In the genomic region with DNA sequence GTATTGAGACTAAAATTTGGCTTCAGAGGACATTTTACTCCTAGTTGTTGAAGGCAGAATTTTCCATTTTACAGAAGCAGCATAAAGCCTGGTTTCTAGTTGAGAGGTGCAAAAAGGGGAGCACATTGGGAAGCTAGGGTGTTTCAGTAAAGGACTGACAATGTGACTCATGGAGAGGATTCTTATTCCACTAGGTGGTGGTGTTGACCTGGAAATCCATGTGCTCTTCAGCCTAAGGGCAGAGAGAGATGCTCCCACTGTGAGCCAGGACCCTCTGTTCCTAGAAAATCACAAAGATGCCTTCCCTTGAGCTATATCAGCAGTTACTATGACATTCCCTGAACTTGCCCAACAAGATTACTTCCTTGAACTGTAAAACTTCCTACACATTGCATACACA, we compare ENCODE assay signal across 8 cellular contexts.
DNase-seq lines count a peak whose midpoint lies in the region; ATAC-seq, FAIRE-seq and TF ChIP-seq lines count a peak whose summit lies in the region.

No MANE protein-coding gene starts in this region.

- peak; percentile 40 for DNase-seq in EL
- peak; percentile 27 for DNase-seq in HK-2 (ENCODE audit: unreplicated experiment)
- no peak for DNase-seq in lower lobe of right lung
- DNase-seq in naive thymus-derived CD4-positive, alpha-beta T cell, result no peak
- no peak for DNase-seq in GM19239 (ENCODE audit: insufficient read length, low spot score)
- DNase-seq in activated CD8-positive, alpha-beta T cell treated with anti-CD3 and anti-CD28 coated beads for 36 hours, result no peak

- no peak for FAIRE-seq in GM19239 (lab: Jason Lieb, UNC)

- ATAC-seq in lower lobe of right lung (peak in 1 of 2 donors; percentile 68), GM19395 (IDR thresholded peaks at IDR 0.05; ENCODE audit: unreplicated experiment) (no peak)
- ATAC-seq in naive thymus-derived CD4-positive, alpha-beta T cell, result no peak
- ATAC-seq in activated CD8-positive, alpha-beta T cell treated with anti-CD3 and anti-CD28 coated beads for 36 hours, result no peak

- H3K36me3 Mint-ChIP-seq in naive thymus-derived CD4-positive, alpha-beta T cell, result no peaks in the 10 kb centered on the region
- H3K36me3 Mint-ChIP-seq in activated CD8-positive, alpha-beta T cell treated with anti-CD3 and anti-CD28 coated beads for 36 hours (ENCODE audit: low read depth), result no peaks in the 10 kb centered on the region

- H3K9me3 Mint-ChIP-seq in naive thymus-derived CD4-positive, alpha-beta T cell, result peaks cover 0 to 12% (median 5%) of the 10 kb centered on the region in 11 donors
- H3K9me3 Mint-ChIP-seq in activated CD8-positive, alpha-beta T cell treated with anti-CD3 and anti-CD28 coated beads for 36 hours, result peaks cover 5% of the 10 kb centered on the region

- no peak overlapping the region for H3K4me3 ChIP-seq in lower lobe of right lung
- H3K4me3 ChIP-seq in naive thymus-derived CD4-positive, alpha-beta T cell (ENCODE audit: low read length), result no peak overlapping the region

- TF ChIP-seq CTCF in VCaP (conservative IDR thresholded peaks at IDR 0.05) (peak; percentile 70), lower lobe of right lung (IDR thresholded peaks at IDR 0.05) (peak; percentile 29)
- no peak for TF ChIP-seq CTCF in activated CD8-positive, alpha-beta T cell treated with anti-CD3 and anti-CD28 coated beads for 36 hours (IDR thresholded peaks at IDR 0.05)

- no peaks in the 10 kb centered on the region for H3K4me1 ChIP-seq in lower lobe of right lung
- no peaks in the 10 kb centered on the region for H3K4me1 ChIP-seq in naive thymus-derived CD4-positive, alpha-beta T cell (ENCODE audit: control insufficient read depth in 2 of 2, insufficient read depth in 2 of 2, low read length in 2 of 2)

- H3K4me3 Mint-ChIP-seq in naive thymus-derived CD4-positive, alpha-beta T cell, result no peak overlapping the region
- H3K4me3 Mint-ChIP-seq in activated CD8-positive, alpha-beta T cell treated with anti-CD3 and anti-CD28 coated beads for 36 hours, result no peak overlapping the region

- no peak overlapping the region for H3K27ac ChIP-seq in VCaP
- H3K27ac ChIP-seq in lower lobe of right lung, result no peak overlapping the region
- no peak overlapping the region for H3K27ac ChIP-seq in naive thymus-derived CD4-positive, alpha-beta T cell (ENCODE audit: low read depth, low read length)

- intact Hi-C loops in lower lobe of right lung (cut with DNase I), result no loop called here
- intact Hi-C loops in naive thymus-derived CD4-positive, alpha-beta T cell (cut with micrococcal nuclease), result loop anchor here in 1 of 2 donors (5.0 kb wide), 1 partner anchor 712 kb away; no protein-coding TSS in a partner anchor
- intact Hi-C loops in activated CD8-positive, alpha-beta T cell treated with anti-CD3 and anti-CD28 coated beads for 36 hours (cut with micrococcal nuclease), result no loop called here

- H3K9me3 ChIP-seq in lower lobe of right lung, result no peaks in the 10 kb centered on the region
- H3K9me3 ChIP-seq in naive thymus-derived CD4-positive, alpha-beta T cell (ENCODE audit: control insufficient read depth in 2 of 3, low read length in 3 of 3), result peaks cover 0 to 4% (median 0%) of the 10 kb centered on the region in 3 experiments

- H3K27ac Mint-ChIP-seq in naive thymus-derived CD4-positive, alpha-beta T cell, result no peak overlapping the region
- no peak overlapping the region for H3K27ac Mint-ChIP-seq in activated CD8-positive, alpha-beta T cell treated with anti-CD3 and anti-CD28 coated beads for 36 hours

- no peaks in the 10 kb centered on the region for H3K27me3 ChIP-seq in lower lobe of right lung (ENCODE audit: low read depth)
- H3K27me3 ChIP-seq in naive thymus-derived CD4-positive, alpha-beta T cell (ENCODE audit: control insufficient read depth in 2 of 2, insufficient read depth in 2 of 2, low read length in 2 of 2), result no peaks in the 10 kb centered on the region

- H3K27me3 Mint-ChIP-seq in naive thymus-derived CD4-positive, alpha-beta T cell, result no peaks in the 10 kb centered on the region
- no peaks in the 10 kb centered on the region for H3K27me3 Mint-ChIP-seq in activated CD8-positive, alpha-beta T cell treated with anti-CD3 and anti-CD28 coated beads for 36 hours

- CTCF ChIA-PET in naive thymus-derived CD4-positive, alpha-beta T cell (lab: Charles Lee), result no interaction called here
- CTCF ChIA-PET in activated CD8-positive, alpha-beta T cell treated with anti-CD3 and anti-CD28 coated beads for 36 hours (lab: Charles Lee), result interaction anchor here (1.4 kb wide), 1 partner anchor 485 kb away, joined by 3 read pairs; no protein-coding TSS in a partner anchor

- H3K36me3 ChIP-seq in lower lobe of right lung, result no peaks in the 10 kb centered on the region
- no peaks in the 10 kb centered on the region for H3K36me3 ChIP-seq in naive thymus-derived CD4-positive, alpha-beta T cell (ENCODE audit: control insufficient read depth in 2 of 3, insufficient read depth in 3 of 3, low read length in 3 of 3)

- no peaks in the 10 kb centered on the region for H3K4me1 Mint-ChIP-seq in naive thymus-derived CD4-positive, alpha-beta T cell
- no peaks in the 10 kb centered on the region for H3K4me1 Mint-ChIP-seq in activated CD8-positive, alpha-beta T cell treated with anti-CD3 and anti-CD28 coated beads for 36 hours (ENCODE audit: low read depth)

- POLR2A ChIA-PET in naive thymus-derived CD4-positive, alpha-beta T cell (lab: Charles Lee), result no interaction called here
- POLR2A ChIA-PET in activated CD8-positive, alpha-beta T cell treated with anti-CD3 and anti-CD28 coated beads for 36 hours (lab: Charles Lee), result no interaction called here

Comparison
In these comparisons a context has a peak if more than half of its experiments do, and no peak if none do; other contexts are left out.
1. DNase-seq: peak in EL (single experiment) and HK-2 (single experiment); none in lower lobe of right lung (single experiment), naive thymus-derived CD4-positive, alpha-beta T cell (0 of 9), GM19239 (single experiment) and activated CD8-positive, alpha-beta T cell treated with anti-CD3 and anti-CD28 coated beads for 36 hours (single experiment).